10 cellular contexts compared by ENCODE assay signal in the genomic region with DNA sequence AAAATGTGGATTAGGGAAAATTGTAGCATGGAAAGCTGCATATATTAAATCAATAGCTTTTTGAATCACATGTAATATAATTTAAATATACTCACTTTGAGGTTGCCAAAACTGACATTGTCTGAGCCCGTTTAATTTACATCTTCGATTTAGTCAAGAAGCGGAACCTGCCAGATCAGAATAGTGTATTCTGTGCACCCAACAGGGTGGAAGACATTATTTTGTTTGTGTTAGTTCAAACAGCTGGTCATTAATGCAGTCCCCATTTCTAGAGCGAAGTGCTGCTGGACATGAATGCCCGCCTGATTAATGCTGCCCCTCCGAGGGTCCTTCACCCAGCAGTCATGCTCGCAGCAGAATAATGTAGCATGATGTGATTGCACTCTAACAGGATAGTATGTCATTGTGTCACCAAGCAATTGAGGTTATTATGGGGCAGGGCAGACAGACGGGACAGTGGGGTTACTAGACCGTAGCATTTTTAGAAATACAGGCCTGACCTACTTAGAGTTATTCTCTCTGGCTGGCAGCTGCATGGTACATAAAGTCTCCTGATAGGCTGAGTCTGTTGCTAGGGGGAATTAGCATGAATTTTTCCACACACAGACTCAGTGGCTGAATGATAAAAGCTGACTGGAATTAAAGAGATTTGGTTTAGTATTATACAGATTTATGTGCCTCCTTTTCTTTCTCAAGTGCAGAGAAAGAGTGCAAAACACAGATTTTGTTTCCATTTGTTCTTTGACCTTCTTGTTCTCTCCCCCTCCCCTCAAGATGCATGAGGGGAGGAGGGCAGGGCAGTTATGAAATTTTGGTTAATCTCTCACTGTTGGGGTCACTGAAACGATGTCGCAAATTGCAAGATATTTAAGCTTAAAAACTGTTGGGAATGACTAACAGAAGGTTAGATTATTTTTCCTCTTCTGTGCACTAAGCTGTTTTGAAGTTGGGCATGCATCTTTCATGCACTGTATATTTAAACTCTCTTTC.
DNase-seq lines count a peak whose midpoint lies in the region; ATAC-seq and TF ChIP-seq lines count a peak whose summit lies in the region.
"Had no signal": no experiment of that assay in that cellular context is flagged by ENCODE, and none has a peak within 500 bp of the region (broad histone marks: within the 10 kb centered on the region; RNA-seq: fewer than 3 reads in every experiment).

No MANE protein-coding gene starts in this region.

- H3K36me3 ChIP-seq in left lung = no peaks in the 10 kb centered on the region

- peaks cover 5 to 12% of the 10 kb centered on the region in 2 donors for H3K4me1 ChIP-seq in left lung

- H3K9me3 ChIP-seq in left lung = no peaks in the 10 kb centered on the region

- peaks cover 0 to 10% of the 10 kb centered on the region in 2 donors for H3K27me3 ChIP-seq in left lung

- no peak overlapping the region for H3K4me3 Mint-ChIP-seq in stimulated activated memory B cell treated with anti-CD40 and anti-IgM and Interleukin-4, amounts not matched to agents 10 μg/mL and 1 μg/mL and 100 μg/mL, for 72 hours
- H3K4me3 Mint-ChIP-seq: naive B cell had no signal

- in situ Hi-C loops in astrocyte of the spinal cord (cut with HindIII; ENCODE audit: low sequenced_read_pairs) = no loop called here

- peak; percentile 7 for DNase-seq in AG08395 (ENCODE audit: low spot score)
- peak; percentile 23 for DNase-seq in NCI-H1417 treated with DMSO at 0.1 percent for 48 hours (lab: John Stamatoyannopoulos, UW)
- peak; percentile 36 for DNase-seq in astrocyte of the spinal cord (ENCODE audit: low read depth, low spot score)
- DNase-seq in left lung = no peak
- no peak for DNase-seq in SW 1271 (lab: John Stamatoyannopoulos, UW)
- DNase-seq in GM19240 (ENCODE audit: insufficient read length, low spot score) = no peak
- DNase-seq: naive B cell had no signal

- no peaks in the 10 kb centered on the region for H3K36me3 Mint-ChIP-seq in stimulated activated memory B cell treated with anti-CD40 and anti-IgM and Interleukin-4, amounts not matched to agents 10 μg/mL and 1 μg/mL and 100 μg/mL, for 72 hours
- H3K36me3 Mint-ChIP-seq: naive B cell had no signal

- H3K4me1 Mint-ChIP-seq in stimulated activated memory B cell treated with anti-CD40 and anti-IgM and Interleukin-4, amounts not matched to agents 10 μg/mL and 1 μg/mL and 100 μg/mL, for 72 hours = no peaks in the 10 kb centered on the region

- H3K4me3 ChIP-seq in astrocyte of the spinal cord (ENCODE audit: low read depth, low read length) (no peak overlapping the region), left lung (no peak overlapping the region)

- H3K9me3 Mint-ChIP-seq in stimulated activated memory B cell treated with anti-CD40 and anti-IgM and Interleukin-4, amounts not matched to agents 10 μg/mL and 1 μg/mL and 100 μg/mL, for 72 hours = no peaks in the 10 kb centered on the region
- H3K9me3 Mint-ChIP-seq: naive B cell had no signal

- H3K27me3 Mint-ChIP-seq in stimulated activated memory B cell treated with anti-CD40 and anti-IgM and Interleukin-4, amounts not matched to agents 10 μg/mL and 1 μg/mL and 100 μg/mL, for 72 hours = no peaks in the 10 kb centered on the region

- ATAC-seq in left lung (peak; percentile 35), GM19328 (IDR thresholded peaks at IDR 0.05; ENCODE audit: unreplicated experiment) (no peak)
- ATAC-seq in stimulated activated memory B cell treated with anti-CD40 and anti-IgM and Interleukin-4, amounts not matched to agents 10 μg/mL and 1 μg/mL and 100 μg/mL, for 72 hours = no peak

- TF ChIP-seq CTCF in astrocyte of the spinal cord (IDR thresholded peaks at IDR 0.05; ENCODE audit: low read depth, low read length) (no peak), left lung (IDR thresholded peaks at IDR 0.05) (no peak)

- H3K27ac Mint-ChIP-seq in stimulated activated memory B cell treated with anti-CD40 and anti-IgM and Interleukin-4, amounts not matched to agents 10 μg/mL and 1 μg/mL and 100 μg/mL, for 72 hours = no peak overlapping the region
- H3K27ac Mint-ChIP-seq: naive B cell had no signal

- H3K27ac ChIP-seq in left lung = no peak overlapping the region
- H3K27ac ChIP-seq: C4-2B had no signal

- intact Hi-C loops in left lung (cut with DNase I) = loop anchor here in 1 of 2 donors (5.0 kb wide), 1 partner anchor 557 kb away; the partner anchor contains the start of gene SOX4

Comparison
In these comparisons a context has a peak if more than half of its experiments do, and no peak if none do; other contexts are left out.
1. DNase-seq: peak in AG08395 (single experiment), NCI-H1417 treated with DMSO at 0.1 percent for 48 hours (single experiment) and astrocyte of the spinal cord (single experiment); none in left lung (0 of 2), SW 1271 (0 of 2) and GM19240 (single experiment).